20 cellular contexts compared by ENCODE assay signal in the genomic region with DNA sequence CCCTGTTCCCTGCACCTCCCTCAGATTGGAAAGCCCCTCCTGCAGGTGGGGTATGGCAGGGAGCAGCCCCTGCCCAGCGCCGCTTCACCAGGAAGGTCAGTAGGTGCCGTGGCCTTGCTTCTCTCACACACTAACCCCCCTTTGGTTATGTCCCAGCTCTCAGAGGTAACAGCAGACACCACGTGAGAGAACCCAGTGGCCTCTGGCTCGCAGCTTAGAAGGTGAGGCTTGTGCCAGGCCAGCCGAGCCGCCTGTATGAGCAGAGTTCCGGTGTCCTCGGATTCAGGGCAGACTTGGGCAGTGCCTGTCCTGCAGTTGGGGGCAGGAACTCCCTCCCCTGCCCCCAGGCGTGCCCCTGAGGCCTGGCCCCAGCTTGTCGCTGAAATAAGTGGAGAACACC.
"Had no signal": no experiment of that assay in that cellular context is flagged by ENCODE, and none has a peak within 500 bp of the region (broad histone marks: within the 10 kb centered on the region; RNA-seq: fewer than 3 reads in every experiment).

No MANE protein-coding gene starts in this region.

- H3K4me3 ChIP-seq: cardiac muscle cell, hepatocyte, lower lobe of right lung, tibial artery, uterus had no signal

- H3K9me3 Mint-ChIP-seq: activated naive CD4-positive, alpha-beta T cell treated with anti-CD3 and anti-CD28 coated beads, Interleukin-2, amount 50 U/mL, for 72 hours; endodermal cell; naive thymus-derived CD8-positive, alpha-beta T cell had no signal

- H3K4me1 Mint-ChIP-seq: endodermal cell had no signal

- H3K27me3 ChIP-seq: cardiac muscle cell, dorsolateral prefrontal cortex, hepatocyte, tibial artery, uterus had no signal

- H3K4me2 ChIP-seq: hepatocyte had no signal

- H3K27ac ChIP-seq: cardiac muscle cell, foreskin keratinocyte, hepatocyte, lower lobe of right lung, tibial artery, uterus had no signal

- H3K4me3 Mint-ChIP-seq: endodermal cell had no signal

- ATAC-seq: activated naive CD4-positive, alpha-beta T cell treated with anti-CD3 and anti-CD28 coated beads, Interleukin-2, amount 50 U/mL, for 72 hours; foreskin keratinocyte; left cardiac atrium; lower lobe of right lung; naive thymus-derived CD8-positive, alpha-beta T cell had no signal

- H3K79me2 ChIP-seq: hepatocyte had no signal

- H3K36me3 ChIP-seq: uterus had no signal

- H3K27me3 Mint-ChIP-seq: naive thymus-derived CD8-positive, alpha-beta T cell had no signal

- H3K4me1 ChIP-seq: foreskin keratinocyte, tibial artery, uterus had no signal

- H3K9me3 ChIP-seq: lower lobe of right lung, tibial artery, uterus had no signal

- H3K27ac Mint-ChIP-seq: endodermal cell; naive thymus-derived CD8-positive, alpha-beta T cell had no signal

- H2AFZ ChIP-seq: hepatocyte had no signal

- DNase-seq: activated CD4-positive, alpha-beta T cell treated with anti-CD3 and anti-CD28 coated beads, Interleukin-2, amount 50 U/mL, for 1 hour; activated CD4-positive, CD25-positive, alpha-beta regulatory T cell treated with anti-CD3 and anti-CD28 coated beads, Interleukin-2, amount 50 U/mL, for 72 hours; activated gamma-delta T cell treated with Interleukin-2 at 50 U/mL for 16 hours; amygdala; dorsolateral prefrontal cortex; endodermal cell; foreskin keratinocyte; left cardiac atrium; lower lobe of right lung; naive thymus-derived CD8-positive, alpha-beta T cell; nucleus accumbens; stimulated activated CD4-positive, alpha-beta T cell treated with anti-CD3 and anti-CD28 coated beads, Interleukin-12 subunit alpha, Interleukin-12 subunit beta, amount 100 ng/mL, for 4 hours; stimulated activated CD4-positive, alpha-beta T cell treated with anti-CD3 and anti-CD28 coated beads, Interleukin-1b, Interleukin-23, amount 100 ng/mL, for 48 hours; stimulated activated CD8-positive, alpha-beta memory T cell treated with anti-CD3 and anti-CD28 coated beads, Interleukin-4, amount 100 ng/mL, for 48 hours; stimulated activated naive CD4-positive, alpha-beta T cell treated with Interleukin-2 at 50 U/mL for 16 hours; tibial artery; uterus had no signal
